ENCODE assay signal across 1 cellular context in the genomic region with DNA sequence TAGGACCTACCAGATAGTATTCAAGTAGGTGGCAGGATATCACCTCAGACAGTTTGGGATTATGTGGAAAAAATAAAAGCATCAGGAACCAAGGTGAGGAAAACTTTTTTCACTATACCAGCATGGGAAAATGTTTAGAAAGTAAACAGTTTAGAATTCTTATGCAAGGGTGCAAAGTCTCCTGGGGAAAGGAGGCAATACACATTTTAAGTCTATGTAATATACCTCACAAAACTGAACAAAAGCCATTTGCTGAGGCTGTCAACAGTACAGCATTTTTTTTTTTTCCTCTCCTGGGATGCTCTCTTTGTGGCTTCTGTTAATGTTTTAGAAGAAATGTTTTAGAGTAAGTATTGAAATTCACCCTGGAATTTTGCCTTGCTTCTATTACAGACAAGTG.
TF ChIP-seq lines count a peak whose summit lies in the region.

No MANE protein-coding gene starts in this region.

TF ChIP-seq in HepG2, 621 proteins besides CTCF, POLR2A, EP300 and RAD21 (continued from another document and continues in another):
- TF ChIP-seq, protein P1, sequence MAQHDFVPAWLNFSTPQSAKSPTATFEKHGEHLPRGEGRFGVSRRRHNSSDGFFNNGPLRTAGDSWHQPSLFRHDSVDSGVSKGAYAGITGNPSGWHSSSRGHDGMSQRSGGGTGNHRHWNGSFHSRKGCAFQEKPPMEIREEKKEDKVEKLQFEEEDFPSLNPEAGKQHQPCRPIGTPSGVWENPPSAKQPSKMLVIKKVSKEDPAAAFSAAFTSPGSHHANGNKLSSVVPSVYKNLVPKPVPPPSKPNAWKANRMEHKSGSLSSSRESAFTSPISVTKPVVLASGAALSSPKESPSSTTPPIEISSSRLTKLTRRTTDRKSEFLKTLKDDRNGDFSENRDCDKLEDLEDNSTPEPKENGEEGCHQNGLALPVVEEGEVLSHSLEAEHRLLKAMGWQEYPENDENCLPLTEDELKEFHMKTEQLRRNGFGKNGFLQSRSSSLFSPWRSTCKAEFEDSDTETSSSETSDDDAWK (CRISPR knock-in tag; IDR thresholded peaks at IDR 0.05), result no peak
- TF ChIP-seq HMG20A (CRISPR knock-in tag; IDR thresholded peaks at IDR 0.05; ENCODE audit: borderline replicate concordance), result 0 out of 2 replicates have a peak, but pooled peaks have one; percentile 55
- TF ChIP-seq, protein P2, sequence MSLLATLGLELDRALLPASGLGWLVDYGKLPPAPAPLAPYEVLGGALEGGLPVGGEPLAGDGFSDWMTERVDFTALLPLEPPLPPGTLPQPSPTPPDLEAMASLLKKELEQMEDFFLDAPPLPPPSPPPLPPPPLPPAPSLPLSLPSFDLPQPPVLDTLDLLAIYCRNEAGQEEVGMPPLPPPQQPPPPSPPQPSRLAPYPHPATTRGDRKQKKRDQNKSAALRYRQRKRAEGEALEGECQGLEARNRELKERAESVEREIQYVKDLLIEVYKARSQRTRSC (CRISPR knock-in tag; IDR thresholded peaks at IDR 0.05; ENCODE audit: low read depth), result no peak
- peak; percentile 26 for TF ChIP-seq ASH2L (IDR thresholded peaks at IDR 0.05; ENCODE audit: insufficient read length, low read depth, low read length)
- TF ChIP-seq CBX1 (IDR thresholded peaks at IDR 0.05; ENCODE audit: low read depth), result no peak
- TF ChIP-seq TBX3 (IDR thresholded peaks at IDR 0.05; ENCODE audit: borderline replicate concordance), result no peak
- no peak for TF ChIP-seq RBAK (CRISPR knock-in tag; IDR thresholded peaks at IDR 0.05)
- TF ChIP-seq ZNF432 (CRISPR knock-in tag; IDR thresholded peaks at IDR 0.05; ENCODE audit: borderline replicate concordance), result no peak
- no peak for TF ChIP-seq ZNF572 (CRISPR knock-in tag; IDR thresholded peaks at IDR 0.05)
- TF ChIP-seq RBFOX2 (IDR thresholded peaks at IDR 0.05; ENCODE audit: low read depth, low read length), result no peak
- peak; percentile 88 for TF ChIP-seq CEBPB (IDR thresholded peaks at IDR 0.05; ENCODE audit: borderline replicate concordance, low read depth, low read length)
- TF ChIP-seq, protein P3, sequence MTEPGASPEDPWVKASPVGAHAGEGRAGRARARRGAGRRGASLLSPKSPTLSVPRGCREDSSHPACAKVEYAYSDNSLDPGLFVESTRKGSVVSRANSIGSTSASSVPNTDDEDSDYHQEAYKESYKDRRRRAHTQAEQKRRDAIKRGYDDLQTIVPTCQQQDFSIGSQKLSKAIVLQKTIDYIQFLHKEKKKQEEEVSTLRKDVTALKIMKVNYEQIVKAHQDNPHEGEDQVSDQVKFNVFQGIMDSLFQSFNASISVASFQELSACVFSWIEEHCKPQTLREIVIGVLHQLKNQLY (CRISPR knock-in tag; IDR thresholded peaks at IDR 0.05), result no peak
- TF ChIP-seq POLR2AphosphoS2 (IDR thresholded peaks at IDR 0.05; ENCODE audit: low read depth, low read length), result no peak
- TF ChIP-seq, protein P4, sequence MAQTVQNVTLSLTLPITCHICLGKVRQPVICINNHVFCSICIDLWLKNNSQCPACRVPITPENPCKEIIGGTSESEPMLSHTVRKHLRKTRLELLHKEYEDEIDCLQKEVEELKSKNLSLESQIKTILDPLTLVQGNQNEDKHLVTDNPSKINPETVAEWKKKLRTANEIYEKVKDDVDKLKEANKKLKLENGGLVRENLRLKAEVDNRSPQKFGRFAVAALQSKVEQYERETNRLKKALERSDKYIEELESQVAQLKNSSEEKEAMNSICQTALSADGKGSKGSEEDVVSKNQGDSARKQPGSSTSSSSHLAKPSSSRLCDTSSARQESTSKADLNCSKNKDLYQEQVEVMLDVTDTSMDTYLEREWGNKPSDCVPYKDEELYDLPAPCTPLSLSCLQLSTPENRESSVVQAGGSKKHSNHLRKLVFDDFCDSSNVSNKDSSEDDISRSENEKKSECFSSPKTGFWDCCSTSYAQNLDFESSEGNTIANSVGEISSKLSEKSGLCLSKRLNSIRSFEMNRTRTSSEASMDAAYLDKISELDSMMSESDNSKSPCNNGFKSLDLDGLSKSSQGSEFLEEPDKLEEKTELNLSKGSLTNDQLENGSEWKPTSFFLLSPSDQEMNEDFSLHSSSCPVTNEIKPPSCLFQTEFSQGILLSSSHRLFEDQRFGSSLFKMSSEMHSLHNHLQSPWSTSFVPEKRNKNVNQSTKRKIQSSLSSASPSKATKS (CRISPR knock-in tag; IDR thresholded peaks at IDR 0.05), result no peak
- TF ChIP-seq, protein P5, sequence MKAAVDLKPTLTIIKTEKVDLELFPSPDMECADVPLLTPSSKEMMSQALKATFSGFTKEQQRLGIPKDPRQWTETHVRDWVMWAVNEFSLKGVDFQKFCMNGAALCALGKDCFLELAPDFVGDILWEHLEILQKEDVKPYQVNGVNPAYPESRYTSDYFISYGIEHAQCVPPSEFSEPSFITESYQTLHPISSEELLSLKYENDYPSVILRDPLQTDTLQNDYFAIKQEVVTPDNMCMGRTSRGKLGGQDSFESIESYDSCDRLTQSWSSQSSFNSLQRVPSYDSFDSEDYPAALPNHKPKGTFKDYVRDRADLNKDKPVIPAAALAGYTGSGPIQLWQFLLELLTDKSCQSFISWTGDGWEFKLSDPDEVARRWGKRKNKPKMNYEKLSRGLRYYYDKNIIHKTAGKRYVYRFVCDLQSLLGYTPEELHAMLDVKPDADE (CRISPR knock-in tag; IDR thresholded peaks at IDR 0.05), result no peak
- TF ChIP-seq NCOA2 (CRISPR knock-in tag; IDR thresholded peaks at IDR 0.05), result peak; percentile 62; the same call in 1 of the 2 replicates
- no peak for TF ChIP-seq HIVEP1 (CRISPR knock-in tag; IDR thresholded peaks at IDR 0.05)
- TF ChIP-seq, protein P6, sequence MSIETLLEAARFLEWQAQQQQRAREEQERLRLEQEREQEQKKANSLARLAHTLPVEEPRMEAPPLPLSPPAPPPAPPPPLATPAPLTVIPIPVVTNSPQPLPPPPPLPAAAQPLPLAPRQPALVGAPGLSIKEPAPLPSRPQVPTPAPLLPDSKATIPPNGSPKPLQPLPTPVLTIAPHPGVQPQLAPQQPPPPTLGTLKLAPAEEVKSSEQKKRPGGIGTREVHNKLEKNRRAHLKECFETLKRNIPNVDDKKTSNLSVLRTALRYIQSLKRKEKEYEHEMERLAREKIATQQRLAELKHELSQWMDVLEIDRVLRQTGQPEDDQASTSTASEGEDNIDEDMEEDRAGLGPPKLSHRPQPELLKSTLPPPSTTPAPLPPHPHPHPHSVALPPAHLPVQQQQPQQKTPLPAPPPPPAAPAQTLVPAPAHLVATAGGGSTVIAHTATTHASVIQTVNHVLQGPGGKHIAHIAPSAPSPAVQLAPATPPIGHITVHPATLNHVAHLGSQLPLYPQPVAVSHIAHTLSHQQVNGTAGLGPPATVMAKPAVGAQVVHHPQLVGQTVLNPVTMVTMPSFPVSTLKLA (IDR thresholded peaks at IDR 0.05), result no peak
- peak; percentile 44; the same call in 1 of the 2 replicates for TF ChIP-seq ZNF614 (CRISPR knock-in tag; IDR thresholded peaks at IDR 0.05; ENCODE audit: borderline replicate concordance)
- TF ChIP-seq, protein P7, sequence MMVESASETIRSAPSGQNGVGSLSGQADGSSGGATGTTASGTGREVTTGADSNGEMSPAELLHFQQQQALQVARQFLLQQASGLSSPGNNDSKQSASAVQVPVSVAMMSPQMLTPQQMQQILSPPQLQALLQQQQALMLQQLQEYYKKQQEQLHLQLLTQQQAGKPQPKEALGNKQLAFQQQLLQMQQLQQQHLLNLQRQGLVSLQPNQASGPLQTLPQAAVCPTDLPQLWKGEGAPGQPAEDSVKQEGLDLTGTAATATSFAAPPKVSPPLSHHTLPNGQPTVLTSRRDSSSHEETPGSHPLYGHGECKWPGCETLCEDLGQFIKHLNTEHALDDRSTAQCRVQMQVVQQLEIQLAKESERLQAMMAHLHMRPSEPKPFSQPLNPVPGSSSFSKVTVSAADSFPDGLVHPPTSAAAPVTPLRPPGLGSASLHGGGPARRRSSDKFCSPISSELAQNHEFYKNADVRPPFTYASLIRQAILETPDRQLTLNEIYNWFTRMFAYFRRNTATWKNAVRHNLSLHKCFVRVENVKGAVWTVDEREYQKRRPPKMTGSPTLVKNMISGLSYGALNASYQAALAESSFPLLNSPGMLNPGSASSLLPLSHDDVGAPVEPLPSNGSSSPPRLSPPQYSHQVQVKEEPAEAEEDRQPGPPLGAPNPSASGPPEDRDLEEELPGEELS (CRISPR knock-in tag; IDR thresholded peaks at IDR 0.05), result peak; percentile 71
- TF ChIP-seq ZNF460 (CRISPR knock-in tag; IDR thresholded peaks at IDR 0.05; ENCODE audit: borderline replicate concordance), result no peak
- no peak for TF ChIP-seq MXD4 (CRISPR knock-in tag; IDR thresholded peaks at IDR 0.05)
- TF ChIP-seq RXRB (CRISPR knock-in tag; IDR thresholded peaks at IDR 0.05; ENCODE audit: borderline replicate concordance), result peak; percentile 57; the same call in 1 of the 2 replicates
- TF ChIP-seq SOX5 (CRISPR knock-in tag; IDR thresholded peaks at IDR 0.05; ENCODE audit: borderline replicate concordance), result peak; percentile 71; the same call in 1 of the 2 replicates
- no peak for TF ChIP-seq NR2F6 (IDR thresholded peaks at IDR 0.05)
- TF ChIP-seq NR2F6 (CRISPR knock-in tag; IDR thresholded peaks at IDR 0.05), result no peak
- TF ChIP-seq, protein P8, sequence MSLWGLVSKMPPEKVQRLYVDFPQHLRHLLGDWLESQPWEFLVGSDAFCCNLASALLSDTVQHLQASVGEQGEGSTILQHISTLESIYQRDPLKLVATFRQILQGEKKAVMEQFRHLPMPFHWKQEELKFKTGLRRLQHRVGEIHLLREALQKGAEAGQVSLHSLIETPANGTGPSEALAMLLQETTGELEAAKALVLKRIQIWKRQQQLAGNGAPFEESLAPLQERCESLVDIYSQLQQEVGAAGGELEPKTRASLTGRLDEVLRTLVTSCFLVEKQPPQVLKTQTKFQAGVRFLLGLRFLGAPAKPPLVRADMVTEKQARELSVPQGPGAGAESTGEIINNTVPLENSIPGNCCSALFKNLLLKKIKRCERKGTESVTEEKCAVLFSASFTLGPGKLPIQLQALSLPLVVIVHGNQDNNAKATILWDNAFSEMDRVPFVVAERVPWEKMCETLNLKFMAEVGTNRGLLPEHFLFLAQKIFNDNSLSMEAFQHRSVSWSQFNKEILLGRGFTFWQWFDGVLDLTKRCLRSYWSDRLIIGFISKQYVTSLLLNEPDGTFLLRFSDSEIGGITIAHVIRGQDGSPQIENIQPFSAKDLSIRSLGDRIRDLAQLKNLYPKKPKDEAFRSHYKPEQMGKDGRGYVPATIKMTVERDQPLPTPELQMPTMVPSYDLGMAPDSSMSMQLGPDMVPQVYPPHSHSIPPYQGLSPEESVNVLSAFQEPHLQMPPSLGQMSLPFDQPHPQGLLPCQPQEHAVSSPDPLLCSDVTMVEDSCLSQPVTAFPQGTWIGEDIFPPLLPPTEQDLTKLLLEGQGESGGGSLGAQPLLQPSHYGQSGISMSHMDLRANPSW (CRISPR knock-in tag; IDR thresholded peaks at IDR 0.05; ENCODE audit: borderline replicate concordance), result no peak
- TF ChIP-seq ELF3 (CRISPR knock-in tag; IDR thresholded peaks at IDR 0.05), result peak; percentile 66
- TF ChIP-seq, protein P9, sequence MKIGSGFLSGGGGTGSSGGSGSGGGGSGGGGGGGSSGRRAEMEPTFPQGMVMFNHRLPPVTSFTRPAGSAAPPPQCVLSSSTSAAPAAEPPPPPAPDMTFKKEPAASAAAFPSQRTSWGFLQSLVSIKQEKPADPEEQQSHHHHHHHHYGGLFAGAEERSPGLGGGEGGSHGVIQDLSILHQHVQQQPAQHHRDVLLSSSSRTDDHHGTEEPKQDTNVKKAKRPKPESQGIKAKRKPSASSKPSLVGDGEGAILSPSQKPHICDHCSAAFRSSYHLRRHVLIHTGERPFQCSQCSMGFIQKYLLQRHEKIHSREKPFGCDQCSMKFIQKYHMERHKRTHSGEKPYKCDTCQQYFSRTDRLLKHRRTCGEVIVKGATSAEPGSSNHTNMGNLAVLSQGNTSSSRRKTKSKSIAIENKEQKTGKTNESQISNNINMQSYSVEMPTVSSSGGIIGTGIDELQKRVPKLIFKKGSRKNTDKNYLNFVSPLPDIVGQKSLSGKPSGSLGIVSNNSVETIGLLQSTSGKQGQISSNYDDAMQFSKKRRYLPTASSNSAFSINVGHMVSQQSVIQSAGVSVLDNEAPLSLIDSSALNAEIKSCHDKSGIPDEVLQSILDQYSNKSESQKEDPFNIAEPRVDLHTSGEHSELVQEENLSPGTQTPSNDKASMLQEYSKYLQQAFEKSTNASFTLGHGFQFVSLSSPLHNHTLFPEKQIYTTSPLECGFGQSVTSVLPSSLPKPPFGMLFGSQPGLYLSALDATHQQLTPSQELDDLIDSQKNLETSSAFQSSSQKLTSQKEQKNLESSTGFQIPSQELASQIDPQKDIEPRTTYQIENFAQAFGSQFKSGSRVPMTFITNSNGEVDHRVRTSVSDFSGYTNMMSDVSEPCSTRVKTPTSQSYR (CRISPR knock-in tag; IDR thresholded peaks at IDR 0.05; ENCODE audit: borderline replicate concordance), result no peak
- no peak for TF ChIP-seq ATF7 (IDR thresholded peaks at IDR 0.05)
- TF ChIP-seq ATF7 (CRISPR knock-in tag; IDR thresholded peaks at IDR 0.05), result no peak
- TF ChIP-seq KLF12 (CRISPR knock-in tag; IDR thresholded peaks at IDR 0.05; ENCODE audit: borderline replicate concordance), result no peak
- peak; percentile 54; the same call in 1 of the 2 replicates for TF ChIP-seq MIER3 (CRISPR knock-in tag; IDR thresholded peaks at IDR 0.05; ENCODE audit: borderline replicate concordance)
- TF ChIP-seq LCORL (IDR thresholded peaks at IDR 0.05), result 0 out of 2 replicates have a peak, but pooled peaks have one; percentile 21
- peak; percentile 68; the same call in 1 of the 2 replicates for TF ChIP-seq LCORL (CRISPR knock-in tag; IDR thresholded peaks at IDR 0.05)
- TF ChIP-seq ZNF772 (CRISPR knock-in tag; IDR thresholded peaks at IDR 0.05), result no peak
- TF ChIP-seq, protein P10, sequence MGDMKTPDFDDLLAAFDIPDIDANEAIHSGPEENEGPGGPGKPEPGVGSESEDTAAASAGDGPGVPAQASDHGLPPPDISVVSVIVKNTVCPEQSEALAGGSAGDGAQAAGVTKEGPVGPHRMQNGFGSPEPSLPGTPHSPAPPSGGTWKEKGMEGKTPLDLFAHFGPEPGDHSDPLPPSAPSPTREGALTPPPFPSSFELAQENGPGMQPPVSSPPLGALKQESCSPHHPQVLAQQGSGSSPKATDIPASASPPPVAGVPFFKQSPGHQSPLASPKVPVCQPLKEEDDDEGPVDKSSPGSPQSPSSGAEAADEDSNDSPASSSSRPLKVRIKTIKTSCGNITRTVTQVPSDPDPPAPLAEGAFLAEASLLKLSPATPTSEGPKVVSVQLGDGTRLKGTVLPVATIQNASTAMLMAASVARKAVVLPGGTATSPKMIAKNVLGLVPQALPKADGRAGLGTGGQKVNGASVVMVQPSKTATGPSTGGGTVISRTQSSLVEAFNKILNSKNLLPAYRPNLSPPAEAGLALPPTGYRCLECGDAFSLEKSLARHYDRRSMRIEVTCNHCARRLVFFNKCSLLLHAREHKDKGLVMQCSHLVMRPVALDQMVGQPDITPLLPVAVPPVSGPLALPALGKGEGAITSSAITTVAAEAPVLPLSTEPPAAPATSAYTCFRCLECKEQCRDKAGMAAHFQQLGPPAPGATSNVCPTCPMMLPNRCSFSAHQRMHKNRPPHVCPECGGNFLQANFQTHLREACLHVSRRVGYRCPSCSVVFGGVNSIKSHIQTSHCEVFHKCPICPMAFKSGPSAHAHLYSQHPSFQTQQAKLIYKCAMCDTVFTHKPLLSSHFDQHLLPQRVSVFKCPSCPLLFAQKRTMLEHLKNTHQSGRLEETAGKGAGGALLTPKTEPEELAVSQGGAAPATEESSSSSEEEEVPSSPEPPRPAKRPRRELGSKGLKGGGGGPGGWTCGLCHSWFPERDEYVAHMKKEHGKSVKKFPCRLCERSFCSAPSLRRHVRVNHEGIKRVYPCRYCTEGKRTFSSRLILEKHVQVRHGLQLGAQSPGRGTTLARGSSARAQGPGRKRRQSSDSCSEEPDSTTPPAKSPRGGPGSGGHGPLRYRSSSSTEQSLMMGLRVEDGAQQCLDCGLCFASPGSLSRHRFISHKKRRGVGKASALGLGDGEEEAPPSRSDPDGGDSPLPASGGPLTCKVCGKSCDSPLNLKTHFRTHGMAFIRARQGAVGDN (CRISPR knock-in tag; IDR thresholded peaks at IDR 0.05), result no peak
- TF ChIP-seq DNMT1 (CRISPR knock-in tag; IDR thresholded peaks at IDR 0.05), result no peak
